ENCODE assay signal across 21 cellular contexts in the genomic region with DNA sequence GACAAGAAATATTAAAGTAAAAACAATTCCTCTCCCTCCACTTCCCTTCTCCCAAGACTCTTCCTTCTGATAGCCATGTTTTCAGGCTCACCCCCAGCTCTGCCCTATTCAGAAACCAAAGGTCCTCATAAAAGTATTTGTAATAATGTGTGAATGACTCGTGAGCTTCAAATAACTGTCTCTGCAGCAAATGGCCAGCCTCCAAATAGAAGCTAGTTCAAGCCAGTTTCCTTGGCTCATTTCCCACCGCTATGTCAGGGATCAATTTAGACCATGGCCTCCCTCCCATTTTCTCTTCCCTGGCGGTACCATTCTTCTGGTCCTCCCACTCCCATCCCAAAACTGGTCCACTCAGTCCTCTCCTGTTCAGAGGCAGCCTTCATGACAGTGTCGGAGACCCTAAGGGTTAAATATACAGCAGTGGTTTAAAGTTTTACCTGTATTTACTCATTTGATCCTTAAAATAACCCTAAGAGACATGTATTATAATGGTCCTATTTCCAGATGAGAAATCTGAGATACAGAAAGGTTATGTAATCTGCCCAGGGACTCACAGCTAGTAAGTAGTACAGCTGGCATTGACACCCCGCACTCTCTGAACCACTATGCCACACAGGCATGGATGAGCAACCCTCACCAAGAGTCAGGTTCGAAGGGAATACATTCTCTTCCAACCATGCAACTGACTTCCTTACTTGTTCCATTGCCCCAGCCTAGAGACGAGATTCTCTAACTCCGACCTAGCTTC. TPM values are rescaled to one million over a fixed set of nuclear protein-coding genes. Genes with fewer than 3 reads are reported as not detected.
DNase-seq lines count a peak whose midpoint lies in the region; ATAC-seq and TF ChIP-seq lines count a peak whose summit lies in the region.
"Had no signal": no experiment of that assay in that cellular context is flagged by ENCODE, and none has a peak within 500 bp of the region (broad histone marks: within the 10 kb centered on the region; RNA-seq: fewer than 3 reads in every experiment).

No MANE protein-coding gene starts in this region.

- intact Hi-C loops in left ventricle myocardium inferior (cut with micrococcal nuclease) (no loop called here), Right ventricle myocardium inferior (cut with DNase I) (no loop called here)

- H3K27ac Mint-ChIP-seq in nephron: peak overlapping the region in 2 of 3 experiments; percentile 29
- H3K27ac Mint-ChIP-seq in CD8-positive, alpha-beta memory T cell: peak overlapping the region in 4 of 8 donors; percentile 41 to 56 (median 48)
- H3K27ac Mint-ChIP-seq: activated naive CD4-positive, alpha-beta T cell treated with anti-CD3 and anti-CD28 coated beads, Interleukin-2, amount 50 U/mL, for 24 hours; CD4-positive, alpha-beta T cell; HFFc6; naive thymus-derived CD4-positive, alpha-beta T cell had no signal

- ATAC-seq in Right ventricle myocardium inferior: no peak
- no peak for ATAC-seq in HG02884 (IDR thresholded peaks at IDR 0.05; ENCODE audit: unreplicated experiment)
- ATAC-seq: A549; lower lobe of right lung; naive thymus-derived CD4-positive, alpha-beta T cell had no signal

- POLR2A ChIA-PET in CD8-positive, alpha-beta memory T cell (lab: Charles Lee): no interaction called here

- no peak overlapping the region for H3K4me3 ChIP-seq in left ventricle myocardium inferior
- no peak overlapping the region for H3K4me3 ChIP-seq in CD8-positive, alpha-beta memory T cell (ENCODE audit: low read length)
- H3K4me3 ChIP-seq: A549, lower lobe of right lung had no signal

- H3K9me3 ChIP-seq in left ventricle myocardium inferior (replicated peaks): no peaks in the 10 kb centered on the region
- H3K9me3 ChIP-seq in CD8-positive, alpha-beta memory T cell (ENCODE audit: low read length): no peaks in the 10 kb centered on the region
- H3K9me3 ChIP-seq: A549, lower lobe of right lung had no signal

- H3K27ac ChIP-seq in left ventricle myocardium inferior (replicated peaks) (peak overlapping the region; percentile 64), cingulate gyrus (ENCODE audit: low read depth, low read length) (peak overlapping the region; percentile 15)
- no peak overlapping the region for H3K27ac ChIP-seq in CD8-positive, alpha-beta memory T cell (ENCODE audit: low read depth, low read length)
- H3K27ac ChIP-seq: A549 had no signal

- no peak overlapping the region for H3K4me3 Mint-ChIP-seq in nephron
- H3K4me3 Mint-ChIP-seq in CD8-positive, alpha-beta memory T cell: no peak overlapping the region
- H3K4me3 Mint-ChIP-seq: activated naive CD4-positive, alpha-beta T cell treated with anti-CD3 and anti-CD28 coated beads, Interleukin-2, amount 50 U/mL, for 24 hours; CD4-positive, alpha-beta T cell; HFFc6; naive thymus-derived CD4-positive, alpha-beta T cell had no signal

- peaks cover 30% of the 10 kb centered on the region for H3K4me1 Mint-ChIP-seq in nephron
- peaks cover 28 to 31% (median 31%) of the 10 kb centered on the region in 3 donors for H3K4me1 Mint-ChIP-seq in CD8-positive, alpha-beta memory T cell
- H3K4me1 Mint-ChIP-seq: activated naive CD4-positive, alpha-beta T cell treated with anti-CD3 and anti-CD28 coated beads, Interleukin-2, amount 50 U/mL, for 24 hours had no signal

- DNase-seq in left ventricle myocardium inferior (no peak), Right ventricle myocardium inferior (ENCODE audit: missing footprints) (no peak), HUDEP-2 (lab: John Stamatoyannopoulos, UW; ENCODE audit: unreplicated experiment in 76 of 76) (no peak)
- DNase-seq in effector CD8-positive, alpha-beta T cell (lab: John Stamatoyannopoulos, UW): no peak
- DNase-seq in CD8-positive, alpha-beta memory T cell: no peak
- DNase-seq: activated CD4-positive, alpha-beta T cell treated with anti-CD3 and anti-CD28 coated beads, Interleukin-2, amount 50 U/mL, for 48 hours; activated T-cell treated with anti-CD3 and anti-CD28 coated beads, Interleukin-2, amount 50 U/mL, for 1 hour; CD4-positive, alpha-beta T cell; DMS53; erythroblast; HFFc6; KBM-7; lower lobe of right lung; naive thymus-derived CD4-positive, alpha-beta T cell; NCI-H146; NK-92 treated with Interleukin-12 subunit alpha and Interleukin-12 subunit beta, amount 100 ng/mL, for 24 hours had no signal

- peaks cover 32% of the 10 kb centered on the region for H3K4me1 ChIP-seq in left ventricle myocardium inferior
- peaks cover 12% of the 10 kb centered on the region for H3K4me1 ChIP-seq in CD8-positive, alpha-beta memory T cell (ENCODE audit: insufficient read depth, low read length)
- H3K4me1 ChIP-seq: A549 had no signal

- no peaks in the 10 kb centered on the region for H3K36me3 ChIP-seq in left ventricle myocardium inferior
- no peaks in the 10 kb centered on the region for H3K36me3 ChIP-seq in CD8-positive, alpha-beta memory T cell (ENCODE audit: insufficient read depth, low read length)
- H3K36me3 ChIP-seq: lower lobe of right lung had no signal

- H3K9me3 Mint-ChIP-seq in nephron: no peaks in the 10 kb centered on the region
- no peaks in the 10 kb centered on the region for H3K9me3 Mint-ChIP-seq in CD8-positive, alpha-beta memory T cell
- H3K9me3 Mint-ChIP-seq: activated naive CD4-positive, alpha-beta T cell treated with anti-CD3 and anti-CD28 coated beads, Interleukin-2, amount 50 U/mL, for 24 hours; CD4-positive, alpha-beta T cell; HFFc6 had no signal

- CTCF ChIA-PET in CD8-positive, alpha-beta memory T cell (lab: Charles Lee): no interaction called here

- no peak for TF ChIP-seq CTCF in left ventricle myocardium inferior (IDR thresholded peaks at IDR 0.05; ENCODE audit: borderline replicate concordance)
- no peak for TF ChIP-seq CTCF in nephron (IDR thresholded peaks at IDR 0.05; ENCODE audit: unreplicated experiment in 3 of 3)

- peaks cover 12% of the 10 kb centered on the region for H3K27me3 Mint-ChIP-seq in nephron (ENCODE audit: low read depth)
- H3K27me3 Mint-ChIP-seq in CD8-positive, alpha-beta memory T cell: peaks cover 0 to 3% of the 10 kb centered on the region in 2 donors
- H3K27me3 Mint-ChIP-seq: activated naive CD4-positive, alpha-beta T cell treated with anti-CD3 and anti-CD28 coated beads, Interleukin-2, amount 50 U/mL, for 24 hours; CD4-positive, alpha-beta T cell had no signal

- no peaks in the 10 kb centered on the region for H3K27me3 ChIP-seq in left ventricle myocardium inferior (ENCODE audit: low read depth)
- no peaks in the 10 kb centered on the region for H3K27me3 ChIP-seq in CD8-positive, alpha-beta memory T cell (ENCODE audit: insufficient read depth, low read length, poor library complexity, severe bottlenecking)

- no peaks in the 10 kb centered on the region for H3K36me3 Mint-ChIP-seq in nephron (ENCODE audit: low read depth)
- H3K36me3 Mint-ChIP-seq in CD8-positive, alpha-beta memory T cell: peaks cover 0 to 2% (median 0%) of the 10 kb centered on the region in 3 donors
- H3K36me3 Mint-ChIP-seq: activated naive CD4-positive, alpha-beta T cell treated with anti-CD3 and anti-CD28 coated beads, Interleukin-2, amount 50 U/mL, for 24 hours; naive thymus-derived CD4-positive, alpha-beta T cell had no signal

RNA-seq across cellular contexts. Expression of gene GAS7, which starts 42.9 kb away (rescaled TPM):
- 87.6 TPM for total RNA-seq in left ventricle myocardium inferior
- total RNA-seq in Right ventricle myocardium inferior: 90.5 TPM
- 1 to 10 TPM; 1.9 to 3.3 TPM for total RNA-seq in CD8-positive, alpha-beta memory T cell
- 4.4 TPM for polyA plus RNA-seq in CD8-positive, alpha-beta memory T cell

Comparison
In these comparisons a context has a peak if more than half of its experiments do, and no peak if none do; other contexts are left out.
1. RNA of gene GAS7, which starts 42.9 kb away (total RNA-seq): 90.5 TPM in Right ventricle myocardium inferior (single experiment) and 87.6 TPM in left ventricle myocardium inferior (single experiment); 1.9 to 3.3 TPM in CD8-positive, alpha-beta memory T cell; every median in the first group is over 10 times any median in the second.